ENCODE assay signal across 17 cellular contexts in genomic region chr4:126591583-126591982, GRCh38.
A peak's percentile ranks its signal among the peaks of the same experiment; 100 is the strongest.
DNase-seq lines count a peak whose midpoint lies in the region; ATAC-seq and TF ChIP-seq lines count a peak whose summit lies in the region.
"Had no signal": no experiment of that assay in that cellular context is flagged by ENCODE, and none has a peak within 500 bp of the region (broad histone marks: within the 10 kb centered on the region; RNA-seq: fewer than 3 reads in every experiment).

No MANE protein-coding gene starts in this region.

- H2BK12ac ChIP-seq in neuronal stem cell (ENCODE audit: low read length): no peak overlapping the region

- H2AFZ ChIP-seq in GM23248: no peak overlapping the region
- H2AFZ ChIP-seq in neuronal stem cell (ENCODE audit: low read length): peak overlapping the region; percentile 56

- DNase-seq in GM23248 (peak; percentile 19), adipocyte (ENCODE audit: low read depth) (peak; percentile 30), fibroblast of mammary gland (ENCODE audit: low read depth) (peak; percentile 11), neuronal stem cell (ENCODE audit: low spot score) (no peak)
- DNase-seq: CD8-positive, alpha-beta memory T cell; NCI-H1092 treated with DMSO at 0.1 percent for 48 hours; NCI-H146; NCI-H2081; NCI-H446; Peyer's patch had no signal

- no peaks in the 10 kb centered on the region for H3K79me1 ChIP-seq in neuronal stem cell (ENCODE audit: low read depth, low read length)

- no peak for TF ChIP-seq CTCF in fibroblast of mammary gland (conservative IDR thresholded peaks at IDR 0.05; ENCODE audit: control insufficient read depth, insufficient read depth, low read depth, low read length)

- no peaks in the 10 kb centered on the region for H3F3A ChIP-seq in GM23248 (ENCODE audit: insufficient read depth)

- ATAC-seq in GM21619 (IDR thresholded peaks at IDR 0.05; ENCODE audit: unreplicated experiment) (no peak), HG03025 (IDR thresholded peaks at IDR 0.05; ENCODE audit: low FRiP score, unreplicated experiment) (no peak), HG02852 (IDR thresholded peaks at IDR 0.05; ENCODE audit: unreplicated experiment) (no peak), HG03521 (IDR thresholded peaks at IDR 0.05; ENCODE audit: unreplicated experiment) (no peak)
- ATAC-seq: A549 had no signal

- no peak overlapping the region for H3K14ac ChIP-seq in neuronal stem cell (ENCODE audit: low read length)

- H3K4me2 ChIP-seq in GM23248 (ENCODE audit: unreplicated experiment) (no peak overlapping the region), neuronal stem cell (ENCODE audit: insufficient read depth, low read length, poor library complexity, severe bottlenecking) (no peak overlapping the region)
- H3K4me2 ChIP-seq: A549; BLaER1 treated with 17β-estradiol and CSF1 and Interleukin-3, amounts not matched to agents 10 nM and 100 nM had no signal

- H4K20me1 ChIP-seq in GM23248 (ENCODE audit: insufficient read depth): no peaks in the 10 kb centered on the region
- H4K20me1 ChIP-seq: BLaER1 treated with 17β-estradiol and CSF1 and Interleukin-3, amounts not matched to agents 10 nM and 100 nM had no signal

- H3K18ac ChIP-seq in neuronal stem cell (ENCODE audit: low read length): no peak overlapping the region

- no peaks in the 10 kb centered on the region for H3K9me3 ChIP-seq in GM23248 (ENCODE audit: low read depth)
- no peaks in the 10 kb centered on the region for H3K9me3 ChIP-seq in adipocyte (ENCODE audit: control insufficient read depth, low read length)
- peaks cover 0 to 4% of the 10 kb centered on the region in 2 donors for H3K9me3 ChIP-seq in neuronal stem cell (replicated peaks in 1 of 2; ENCODE audit: control insufficient read depth in 2 of 2, insufficient read depth in 1 of 2, low read depth in 1 of 2, low read length in 2 of 2)
- H3K9me3 ChIP-seq: A549; BLaER1 treated with 17β-estradiol and CSF1 and Interleukin-3, amounts not matched to agents 10 nM and 100 nM; Peyer's patch; SJSA1 had no signal

- H3K27ac ChIP-seq in GM23248: no peak overlapping the region
- H3K27ac ChIP-seq in neuronal stem cell (replicated peaks; ENCODE audit: low read length): no peak overlapping the region
- H3K27ac ChIP-seq: A549; BLaER1 treated with 17β-estradiol and CSF1 and Interleukin-3, amounts not matched to agents 10 nM and 100 nM; Peyer's patch; SJSA1 had no signal

- H2AK5ac ChIP-seq in neuronal stem cell (ENCODE audit: low read depth, low read length): no peak overlapping the region

- H3K27me3 ChIP-seq in GM23248 (replicated peaks; ENCODE audit: insufficient read depth) (no peaks in the 10 kb centered on the region), adipocyte (replicated peaks; ENCODE audit: control insufficient read depth, insufficient read depth, low read length) (no peaks in the 10 kb centered on the region), neuronal stem cell (ENCODE audit: control insufficient read depth in 3 of 3, insufficient read depth in 3 of 3, low read depth in 1 of 3, low read length in 3 of 3) (no peaks in the 10 kb centered on the region)
- H3K27me3 ChIP-seq: BLaER1 treated with 17β-estradiol and CSF1 and Interleukin-3, amounts not matched to agents 10 nM and 100 nM; Peyer's patch; SJSA1 had no signal

- no peak overlapping the region for H2BK120ac ChIP-seq in neuronal stem cell (ENCODE audit: low read depth, low read length)

- H3K4me1 ChIP-seq in GM23248 (ENCODE audit: insufficient read depth) (no peaks in the 10 kb centered on the region), adipocyte (ENCODE audit: control insufficient read depth, insufficient read depth, low read length) (peaks cover 9% of the 10 kb centered on the region), neuronal stem cell (ENCODE audit: control insufficient read depth in 2 of 2, insufficient read depth in 1 of 2, low read depth in 1 of 2, low read length in 2 of 2) (no peaks in the 10 kb centered on the region)
- H3K4me1 ChIP-seq: A549; BLaER1 treated with 17β-estradiol and CSF1 and Interleukin-3, amounts not matched to agents 10 nM and 100 nM; Peyer's patch; SJSA1 had no signal

- H3K79me2 ChIP-seq in GM23248 (ENCODE audit: insufficient read depth): no peaks in the 10 kb centered on the region

- H3K4me3 ChIP-seq in GM23248 (no peak overlapping the region), adipocyte (ENCODE audit: low read length) (no peak overlapping the region), fibroblast of mammary gland (ENCODE audit: control insufficient read depth, low read depth, low read length) (no peak overlapping the region), neuronal stem cell (ENCODE audit: low read length in 2 of 2) (no peak overlapping the region)
- H3K4me3 ChIP-seq: A549; BLaER1 treated with 17β-estradiol and CSF1 and Interleukin-3, amounts not matched to agents 10 nM and 100 nM; Peyer's patch; SJSA1 had no signal

- in situ Hi-C loops in GM23248 (cut with MboI): no loop called here

- H2BK5ac ChIP-seq in neuronal stem cell (ENCODE audit: low read length): no peak overlapping the region

- no peak overlapping the region for H2BK15ac ChIP-seq in neuronal stem cell (ENCODE audit: low read length)

- H3K23ac ChIP-seq in neuronal stem cell (ENCODE audit: low read depth, low read length, poor library complexity): no peak overlapping the region

- H3K9me2 ChIP-seq in GM23248 (ENCODE audit: insufficient read depth): no peaks in the 10 kb centered on the region

- H3K36me3 ChIP-seq in GM23248 (ENCODE audit: low read depth): no peaks in the 10 kb centered on the region
- H3K36me3 ChIP-seq in adipocyte (ENCODE audit: control insufficient read depth, insufficient read depth, low read length, severe bottlenecking): no peaks in the 10 kb centered on the region
- no peaks in the 10 kb centered on the region for H3K36me3 ChIP-seq in neuronal stem cell (replicated peaks in 1 of 2; ENCODE audit: control insufficient read depth in 2 of 2, insufficient read depth in 2 of 2, low read length in 2 of 2)
- H3K36me3 ChIP-seq: BLaER1 treated with 17β-estradiol and CSF1 and Interleukin-3, amounts not matched to agents 10 nM and 100 nM; Peyer's patch; SJSA1 had no signal

- H4K91ac ChIP-seq in neuronal stem cell (ENCODE audit: low read depth, low read length, poor library complexity): no peak overlapping the region

- H3K9ac ChIP-seq in GM23248 (no peak overlapping the region), adipocyte (ENCODE audit: low read length) (no peak overlapping the region), neuronal stem cell (ENCODE audit: low read depth, low read length, poor library complexity) (no peak overlapping the region)
- H3K9ac ChIP-seq: BLaER1 treated with 17β-estradiol and CSF1 and Interleukin-3, amounts not matched to agents 10 nM and 100 nM had no signal

- H4K8ac ChIP-seq in neuronal stem cell (ENCODE audit: low read depth, low read length): no peak overlapping the region

- no peak overlapping the region for H3K4ac ChIP-seq in neuronal stem cell (ENCODE audit: low read length)
